In genomic region chr2:696999-697627, GRCh38 we compare ENCODE assay signal across 1 cellular context.
TF ChIP-seq lines count a peak whose summit lies in the region.

No MANE protein-coding gene starts in this region.

TF ChIP-seq in IMR-90, 13 proteins besides CTCF, POLR2A, EP300 and RAD21:
- TF ChIP-seq MAZ (IDR thresholded peaks at IDR 0.05; ENCODE audit: borderline replicate concordance, low read depth, low read length) (no peak), SMC3 (IDR thresholded peaks at IDR 0.05; ENCODE audit: low read depth, low read length) (no peak), NFE2L2 (IDR thresholded peaks at IDR 0.05; ENCODE audit: low read depth, low read length) (peak; percentile 9; the same call in 1 of the 2 replicates)
